In the genomic region with DNA sequence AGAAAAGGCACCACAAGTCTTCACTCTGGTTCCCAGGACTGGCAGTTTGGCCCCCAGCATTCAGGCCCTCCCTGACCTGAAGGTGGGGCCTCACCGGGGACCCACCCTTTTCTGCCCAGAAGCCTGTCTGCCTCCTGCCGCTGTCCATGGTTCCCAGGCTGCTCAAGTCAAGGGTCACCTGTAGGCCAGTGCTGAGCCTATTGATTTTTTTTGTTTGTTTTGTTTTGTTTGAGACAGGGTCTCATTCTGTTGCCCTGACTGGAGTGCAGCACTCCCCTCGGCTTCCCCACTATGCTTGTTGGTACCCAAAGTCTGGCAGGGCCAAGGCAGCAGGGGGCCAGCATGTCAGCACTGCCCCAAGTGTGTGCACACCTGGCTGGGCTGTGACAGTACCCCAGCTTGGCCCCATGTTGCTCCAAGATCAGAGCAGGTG, we compare ENCODE assay signal across 24 cellular contexts.
"Had no signal": no experiment of that assay in that cellular context is flagged by ENCODE, and none has a peak within 500 bp of the region (broad histone marks: within the 10 kb centered on the region; RNA-seq: fewer than 3 reads in every experiment).

No MANE protein-coding gene starts in this region.

- H3K27ac ChIP-seq: gastrocnemius medialis, heart left ventricle, lower lobe of right lung, spleen, upper lobe of right lung had no signal

- H3K9me3 ChIP-seq: gastrocnemius medialis, heart left ventricle, lower lobe of right lung, upper lobe of right lung had no signal

- H3K4me1 Mint-ChIP-seq: activated B cell treated with CpG ODN at 0.5 μM for 24 hours had no signal

- ATAC-seq: esophagus mucosa; gastrocnemius medialis; left cardiac atrium; stimulated activated naive B cell treated with anti-CD40 and anti-IgM and Interleukin-4, amounts not matched to agents 10 μg/mL and 1 μg/mL and 100 μg/mL, for 72 hours had no signal

- H3K36me3 Mint-ChIP-seq: activated naive CD8-positive, alpha-beta T cell; natural killer cell treated with Interleukin-12 subunit alpha and Interleukin-12 subunit beta and Interleukin-15 and Interleukin-18, amount 100 ng/mL, for 72 hours had no signal

- H3K27me3 ChIP-seq: gastrocnemius medialis, heart left ventricle, spleen, upper lobe of right lung had no signal

- H3K27ac Mint-ChIP-seq: activated B cell treated with CpG ODN at 0.5 μM for 24 hours; activated CD4-positive, alpha-beta memory T cell treated with anti-CD3 and anti-CD28 coated beads for 36 hours; activated naive CD8-positive, alpha-beta T cell; activated T-helper 1 cell treated with anti-CD3 and anti-CD28 coated beads, Interleukin-12 subunit alpha, Interleukin-12 subunit beta, Interleukin-2, Interleukin-4 antibody, amounts not matched to agents 30 ng/mL and 10 ng/mL and 1 ng/mL, durations not matched to agents 14 hours and 24 hours and 36 hours; natural killer cell treated with Interleukin-12 subunit alpha and Interleukin-12 subunit beta and Interleukin-15 and Interleukin-18, amount 100 ng/mL, for 72 hours; stimulated activated naive B cell treated with anti-CD40 and anti-IgM and Interleukin-4, amounts not matched to agents 10 μg/mL and 1 μg/mL and 100 μg/mL, for 72 hours; T-helper 1 cell treated with Interleukin-12 subunit alpha and Interleukin-12 subunit beta and Interleukin-4 antibody, amounts not matched to agents 30 μg/mL and 1 μg/mL, for 36 hours had no signal

- H3K4me3 ChIP-seq: gastrocnemius medialis, heart left ventricle, lower lobe of right lung, spleen, upper lobe of right lung had no signal

- DNase-seq: activated B cell treated with CpG ODN at 0.5 μM for 24 hours; activated CD4-positive, alpha-beta memory T cell treated with anti-CD3 and anti-CD28 coated beads for 36 hours; activated CD4-positive, alpha-beta T cell treated with anti-CD3 and anti-CD28 coated beads for 4 hours; activated gamma-delta T cell treated with Interleukin-2 at 50 U/mL for 16 hours; activated T-cell treated with anti-CD3 and anti-CD28 coated beads for 4 hours; cerebellar nuclear complex; cortex of kidney; effector CD4-positive, alpha-beta T cell; gastrocnemius medialis; heart left ventricle; left cardiac atrium; lower lobe of right lung; occipital lobe; posterior cingulate gyrus; retina; spleen; stimulated activated CD4-positive, alpha-beta T cell treated with anti-CD3 and anti-CD28 coated beads, Interleukin-4, amount 100 ng/mL, for 4 hours; stimulated activated naive B cell treated with anti-CD40 and anti-IgM and Interleukin-4, amounts not matched to agents 10 μg/mL and 1 μg/mL and 100 μg/mL, for 72 hours; upper lobe of right lung had no signal

- H3K9me3 Mint-ChIP-seq: activated B cell treated with CpG ODN at 0.5 μM for 24 hours; natural killer cell treated with Interleukin-12 subunit alpha and Interleukin-12 subunit beta and Interleukin-15 and Interleukin-18, amount 100 ng/mL, for 72 hours had no signal

- H3K27me3 Mint-ChIP-seq: activated B cell treated with CpG ODN at 0.5 μM for 24 hours; activated CD4-positive, alpha-beta memory T cell treated with anti-CD3 and anti-CD28 coated beads for 36 hours; activated naive CD8-positive, alpha-beta T cell; natural killer cell treated with Interleukin-12 subunit alpha and Interleukin-12 subunit beta and Interleukin-15 and Interleukin-18, amount 100 ng/mL, for 72 hours; stimulated activated naive B cell treated with anti-CD40 and anti-IgM and Interleukin-4, amounts not matched to agents 10 μg/mL and 1 μg/mL and 100 μg/mL, for 72 hours had no signal

- H3K4me1 ChIP-seq: gastrocnemius medialis, lower lobe of right lung, spleen, upper lobe of right lung had no signal

- H3K36me3 ChIP-seq: gastrocnemius medialis, heart left ventricle, lower lobe of right lung, spleen, upper lobe of right lung had no signal

- H3K4me3 Mint-ChIP-seq: activated B cell treated with CpG ODN at 0.5 μM for 24 hours; activated CD4-positive, alpha-beta memory T cell treated with anti-CD3 and anti-CD28 coated beads for 36 hours; activated naive CD8-positive, alpha-beta T cell; activated T-helper 1 cell treated with anti-CD3 and anti-CD28 coated beads, Interleukin-12 subunit alpha, Interleukin-12 subunit beta, Interleukin-2, Interleukin-4 antibody, amounts not matched to agents 30 ng/mL and 10 ng/mL and 1 ng/mL, durations not matched to agents 14 hours and 24 hours and 36 hours; natural killer cell treated with Interleukin-12 subunit alpha and Interleukin-12 subunit beta and Interleukin-15 and Interleukin-18, amount 100 ng/mL, for 72 hours; stimulated activated naive B cell treated with anti-CD40 and anti-IgM and Interleukin-4, amounts not matched to agents 10 μg/mL and 1 μg/mL and 100 μg/mL, for 72 hours; T-helper 1 cell treated with Interleukin-12 subunit alpha and Interleukin-12 subunit beta and Interleukin-4 antibody, amounts not matched to agents 30 μg/mL and 1 μg/mL, for 36 hours had no signal
